Comparison of ENCODE assay signal across 8 cellular contexts in the genomic region with DNA sequence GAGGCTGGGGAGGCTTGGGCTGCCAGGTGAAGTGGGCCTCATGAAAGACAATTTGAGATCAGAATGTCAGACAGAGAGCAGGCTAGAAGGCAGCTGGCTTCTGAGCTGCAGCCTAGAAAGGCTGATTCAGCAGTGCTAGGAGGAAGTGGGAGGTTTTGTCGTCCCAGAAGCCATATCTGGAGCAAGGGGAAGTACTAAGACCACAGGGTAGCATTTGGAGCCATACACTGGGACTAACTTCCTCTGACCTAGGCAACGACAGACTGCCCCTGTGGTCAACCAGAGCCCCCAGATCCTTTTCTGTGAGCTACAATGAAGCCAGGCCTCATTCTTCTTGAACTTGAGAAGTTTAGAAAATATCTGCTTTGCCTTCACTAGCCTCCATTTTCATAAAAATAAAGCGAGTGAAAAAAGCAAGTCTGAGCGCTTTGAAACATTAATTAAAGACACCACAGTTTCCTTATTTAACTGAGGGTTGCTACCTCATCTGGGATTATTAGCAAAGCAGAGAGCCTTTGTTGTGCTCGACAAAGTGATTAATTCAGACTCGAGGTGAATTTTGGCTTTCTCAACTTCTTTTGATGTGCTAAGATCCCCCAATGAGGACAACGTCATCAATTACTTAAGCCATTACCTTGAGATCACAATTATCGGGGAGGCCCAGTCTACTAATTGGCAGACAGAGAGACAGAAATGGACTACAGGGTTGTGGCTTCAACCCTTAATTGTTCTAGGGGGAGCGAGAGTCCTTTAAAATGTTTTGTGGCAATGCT. TPM values are rescaled to one million over a fixed set of nuclear protein-coding genes. Genes with fewer than 3 reads are reported as not detected.
DNase-seq lines count a peak whose midpoint lies in the region; ATAC-seq and TF ChIP-seq lines count a peak whose summit lies in the region.

No MANE protein-coding gene starts in this region.

- no peaks in the 10 kb centered on the region for H4K20me1 ChIP-seq in H9 (ENCODE audit: control insufficient read depth, insufficient read depth, insufficient read length)

- no peak overlapping the region for H2BK5ac ChIP-seq in H9 (ENCODE audit: insufficient read length, low read length)

- H3K4me1 ChIP-seq in H9 (ENCODE audit: insufficient read depth, low read length) = no peaks in the 10 kb centered on the region

- H3K79me2 ChIP-seq in H9 (ENCODE audit: insufficient read depth, low read length) = no peaks in the 10 kb centered on the region

- H3K4me2 ChIP-seq in H9 (ENCODE audit: insufficient read depth, insufficient read length, low read length) = no peak overlapping the region

- no peak overlapping the region for H4K5ac ChIP-seq in H9 (ENCODE audit: insufficient read length, low read depth, low read length)

- H3K18ac ChIP-seq in H9 (ENCODE audit: insufficient read length, low read depth, low read length) = no peak overlapping the region

- H2BK15ac ChIP-seq in H9 (ENCODE audit: low read depth, low read length) = no peak overlapping the region

- no peaks in the 10 kb centered on the region for H3K79me1 ChIP-seq in H9 (ENCODE audit: insufficient read depth, low read depth, low read length, poor library complexity, severe bottlenecking)

- no peaks in the 10 kb centered on the region for H3K23me2 ChIP-seq in H9 (ENCODE audit: insufficient read length, low read depth, low read length, poor library complexity, severe bottlenecking)

- TF ChIP-seq CTCF in H9 (conservative IDR thresholded peaks at IDR 0.05) = no peak

- no peak overlapping the region for H2AK5ac ChIP-seq in H9 (ENCODE audit: insufficient read length, low read length)

- H3K27me3 Mint-ChIP-seq in H9 (ENCODE audit: low read depth) = no peaks in the 10 kb centered on the region; the same call in 1 of the 2 replicates
- H3K27me3 Mint-ChIP-seq in stimulated activated naive CD8-positive, alpha-beta T cell treated with anti-CD3 and anti-CD28 coated beads, Interleukin-15, Interleukin-2, amounts not matched to agents 100 ng/mL and 50 ng/mL, for 24 hours = no peaks in the 10 kb centered on the region

- no peaks in the 10 kb centered on the region for H3K9me3 Mint-ChIP-seq in H9
- H3K9me3 Mint-ChIP-seq in stimulated activated naive CD8-positive, alpha-beta T cell treated with anti-CD3 and anti-CD28 coated beads, Interleukin-15, Interleukin-2, amounts not matched to agents 100 ng/mL and 50 ng/mL, for 24 hours = no peaks in the 10 kb centered on the region

- H3K27me3 ChIP-seq in H9 (ENCODE audit: insufficient read depth, low read length) = no peaks in the 10 kb centered on the region

- H2BK120ac ChIP-seq in H9 (ENCODE audit: low read depth, low read length, poor library complexity, severe bottlenecking) = no peak overlapping the region

- peaks cover 3 to 11% of the 10 kb centered on the region in 2 experiments; a peak in 3 of 4 replicates for H3K4me1 Mint-ChIP-seq in H9
- peaks cover 38% of the 10 kb centered on the region for H3K4me1 Mint-ChIP-seq in stimulated activated naive CD8-positive, alpha-beta T cell treated with anti-CD3 and anti-CD28 coated beads, Interleukin-15, Interleukin-2, amounts not matched to agents 100 ng/mL and 50 ng/mL, for 24 hours (ENCODE audit: low read depth)

- H3K4ac ChIP-seq in H9 (ENCODE audit: low read depth, low read length) = no peak overlapping the region

- peak; percentile 63 for ATAC-seq in GM18499 (IDR thresholded peaks at IDR 0.05; ENCODE audit: insufficient read depth, unreplicated experiment)
- ATAC-seq in Right ventricle myocardium superior (ENCODE audit: poor library complexity) = peak; percentile 79
- ATAC-seq in HG02840 (IDR thresholded peaks at IDR 0.05; ENCODE audit: low FRiP score, unreplicated experiment) = no peak

- H4K8ac ChIP-seq in H9 (replicated peaks; ENCODE audit: insufficient read length, low read depth, low read length) = no peak overlapping the region

- no peaks in the 10 kb centered on the region for H3K9me3 ChIP-seq in H9 (ENCODE audit: control insufficient read depth, low read depth, low read length)

- no peak overlapping the region for H3K56ac ChIP-seq in H9 (ENCODE audit: insufficient read length, low read depth, low read length)

- H3K27ac Mint-ChIP-seq in H9 = peak overlapping the region; percentile 4 to 70 (median 42); a peak in 3 of 7 replicates
- H3K27ac Mint-ChIP-seq in stimulated activated naive CD8-positive, alpha-beta T cell treated with anti-CD3 and anti-CD28 coated beads, Interleukin-15, Interleukin-2, amounts not matched to agents 100 ng/mL and 50 ng/mL, for 24 hours = peak overlapping the region; percentile 49

- H3T11ph ChIP-seq in H9 (ENCODE audit: low read length) = no peak overlapping the region

- no peak overlapping the region for H3K4me3 Mint-ChIP-seq in H9
- H3K4me3 Mint-ChIP-seq in stimulated activated naive CD8-positive, alpha-beta T cell treated with anti-CD3 and anti-CD28 coated beads, Interleukin-15, Interleukin-2, amounts not matched to agents 100 ng/mL and 50 ng/mL, for 24 hours = no peak overlapping the region

- no peak for DNase-seq in H9
- DNase-seq in NOMO-1 treated with DMSO at 0.1 percent for 48 hours (lab: John Stamatoyannopoulos, UW; ENCODE audit: unreplicated experiment) = peak; percentile 90
- DNase-seq in Right ventricle myocardium superior = no peak
- DNase-seq in NCI-H2227 (lab: John Stamatoyannopoulos, UW; ENCODE audit: unreplicated experiment) = no peak
- DNase-seq in SW 1271 (lab: John Stamatoyannopoulos, UW) = no peak

- no peak overlapping the region for H3K14ac ChIP-seq in H9 (ENCODE audit: insufficient read depth, low read length)

- no peak overlapping the region for H3K27ac ChIP-seq in H9 (ENCODE audit: insufficient read length, low read depth, low read length)

- no peak overlapping the region for H2BK12ac ChIP-seq in H9 (ENCODE audit: insufficient read length, low read depth, low read length)

- no peak overlapping the region for H3K9ac ChIP-seq in H9 (ENCODE audit: extremely low read depth, insufficient read length, low read length)

- H4K91ac ChIP-seq in H9 (ENCODE audit: insufficient read length, low read depth, low read length) = no peak overlapping the region

- no CpG with 5 or more reads among the region's 9 CpGs for WGBS in H9 (ENCODE audit: extremely low coverage, insufficient read length, low lambda C conversion rate)

- no peaks in the 10 kb centered on the region for H3K36me3 Mint-ChIP-seq in H9 (ENCODE audit: insufficient read depth in 1 of 3, low read depth in 3 of 3)
- no peaks in the 10 kb centered on the region for H3K36me3 Mint-ChIP-seq in stimulated activated naive CD8-positive, alpha-beta T cell treated with anti-CD3 and anti-CD28 coated beads, Interleukin-15, Interleukin-2, amounts not matched to agents 100 ng/mL and 50 ng/mL, for 24 hours (ENCODE audit: low read depth)

- H2BK20ac ChIP-seq in H9 (ENCODE audit: low read depth, low read length, poor library complexity, severe bottlenecking) = no peak overlapping the region

- H3K23ac ChIP-seq in H9 (ENCODE audit: insufficient read length, low read depth, low read length) = no peak overlapping the region

- H2AFZ ChIP-seq in H9 (ENCODE audit: low read length) = no peak overlapping the region

- intact Hi-C loops in Right ventricle myocardium superior (cut with DNase I) = no loop called here

RNA-seq across cellular contexts. Expression of a gene that starts 26.6 kb away (rescaled TPM):
- total RNA-seq in H9 (2021) (0.39 and 1.4 TPM in 2 replicates), Right ventricle myocardium superior (4.2 TPM)
